Comparison of ENCODE assay signal across 20 cellular contexts in the genomic region with DNA sequence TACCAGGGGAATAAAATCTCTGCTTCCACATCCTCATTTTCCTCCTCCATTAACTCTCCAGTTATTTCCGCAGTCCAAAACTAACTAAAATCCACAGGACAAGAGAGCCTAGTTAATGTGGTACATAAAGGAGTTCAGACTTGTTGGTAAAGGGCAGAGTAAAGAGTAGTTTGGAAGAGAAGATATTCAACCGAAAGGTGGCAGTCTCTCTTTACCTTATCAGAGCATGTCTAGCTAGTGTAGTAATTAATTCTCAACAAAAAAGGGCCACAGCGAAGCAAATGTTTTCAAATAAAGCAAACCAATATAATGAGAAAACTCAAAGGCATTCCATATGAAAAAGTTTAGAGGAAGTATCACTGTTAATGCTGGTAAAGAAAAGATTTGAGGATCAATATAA.
DNase-seq lines count a peak whose midpoint lies in the region; ATAC-seq, FAIRE-seq and TF ChIP-seq lines count a peak whose summit lies in the region.
"Had no signal": no experiment of that assay in that cellular context is flagged by ENCODE, and none has a peak within 500 bp of the region (broad histone marks: within the 10 kb centered on the region; RNA-seq: fewer than 3 reads in every experiment).

No MANE protein-coding gene starts in this region.

- no peaks in the 10 kb centered on the region for H3K27me3 Mint-ChIP-seq in astrocyte (ENCODE audit: low read depth, unreplicated experiment)

- no peaks in the 10 kb centered on the region for H3K79me2 ChIP-seq in astrocyte (ENCODE audit: insufficient read depth, low read length)

- H3K36me3 ChIP-seq in astrocyte (ENCODE audit: insufficient read depth, low read length), result no peaks in the 10 kb centered on the region
- H3K36me3 ChIP-seq: HAP-1, vagina had no signal

- no peak overlapping the region for H2AFZ ChIP-seq in astrocyte (ENCODE audit: low read depth, low read length)
- H2AFZ ChIP-seq: PC-9 had no signal

- no peaks in the 10 kb centered on the region for H3K27me3 ChIP-seq in astrocyte (ENCODE audit: insufficient read depth, low read length)
- H3K27me3 ChIP-seq: vagina had no signal

- no peaks in the 10 kb centered on the region for H3K4me1 Mint-ChIP-seq in astrocyte (ENCODE audit: low read depth, unreplicated experiment)

- peak; percentile 97 for FAIRE-seq in astrocyte (lab: Jason Lieb, UNC)
- FAIRE-seq: endometrium, GM12892, TTC549 had no signal

- TF ChIP-seq CTCF in NB4 (IDR thresholded peaks at IDR 0.05; ENCODE audit: low read depth, low read length) (no peak), astrocyte (IDR thresholded peaks at IDR 0.05; ENCODE audit: insufficient read depth, low read depth, low read length) (no peak)

- no peak overlapping the region for H3K27ac Mint-ChIP-seq in astrocyte (ENCODE audit: unreplicated experiment)

- no peaks in the 10 kb centered on the region for H3K9me3 Mint-ChIP-seq in astrocyte (ENCODE audit: unreplicated experiment)

- no peak for ATAC-seq in GM21390 (IDR thresholded peaks at IDR 0.05; ENCODE audit: unreplicated experiment)

- H3K4me3 ChIP-seq in NB4 (ENCODE audit: low read depth, low read length) (no peak overlapping the region), astrocyte (ENCODE audit: insufficient read depth, low read depth, low read length) (no peak overlapping the region)
- H3K4me3 ChIP-seq: HAP-1, PC-9, vagina had no signal

- H3K9me3 ChIP-seq in astrocyte (ENCODE audit: insufficient read depth, low read depth, low read length), result no peaks in the 10 kb centered on the region
- H3K9me3 ChIP-seq: HAP-1, vagina had no signal

- H3K4me1 ChIP-seq in astrocyte (ENCODE audit: insufficient read depth, low read length), result no peaks in the 10 kb centered on the region
- H3K4me1 ChIP-seq: vagina had no signal

- no peak overlapping the region for H3K9ac ChIP-seq in astrocyte (ENCODE audit: low read length)

- TF ChIP-seq POLR2A in NB4 (IDR thresholded peaks at IDR 0.05; ENCODE audit: extremely low read depth, insufficient read length), result no peak

- H3K4me2 ChIP-seq in astrocyte (ENCODE audit: low read length), result no peak overlapping the region
- H3K4me2 ChIP-seq: PC-9 had no signal

- no peak overlapping the region for H3K4me3 Mint-ChIP-seq in astrocyte (ENCODE audit: unreplicated experiment)

- H3K36me3 Mint-ChIP-seq in astrocyte (ENCODE audit: low read depth, unreplicated experiment), result no peaks in the 10 kb centered on the region

- DNase-seq in SIG-M5 treated with dmso at 0.1 percent for 504 hours (lab: John Stamatoyannopoulos, UW; ENCODE audit: unreplicated experiment) (peak; percentile 15), SIG-M5 (lab: John Stamatoyannopoulos, UW) (no peak), NB4 (ENCODE audit: low read depth) (peak; percentile 1), astrocyte (ENCODE audit: low read depth) (no peak), renal cortical epithelial cell (ENCODE audit: low read depth) (peak; percentile 7), GF-D8 (lab: John Stamatoyannopoulos, UW) (no peak)
- no peak for DNase-seq in stimulated activated CD4-positive, alpha-beta T cell treated with anti-CD3 and anti-CD28 coated beads, Interleukin-2, amount 100 ng/mL, for 24 hours
- DNase-seq: activated CD4-positive, alpha-beta T cell treated with anti-CD3 and anti-CD28 coated beads, Interleukin-2, amount 50 U/mL, for 1 hour; activated naive CD4-positive, alpha-beta T cell treated with Interleukin-2 at 50 U/mL for 16 hours; aorta; NCI-H1694 treated with DMSO at 0.1 percent for 48 hours; NCI-H345; PC-9; stimulated activated CD4-positive, alpha-beta T cell treated with anti-CD3 and anti-CD28 coated beads, Interleukin-4, amount 100 ng/mL, for 4 hours had no signal

- no peak overlapping the region for H3K27ac ChIP-seq in astrocyte (ENCODE audit: low read depth, low read length)
- H3K27ac ChIP-seq: PC-9, vagina had no signal

- no peaks in the 10 kb centered on the region for H4K20me1 ChIP-seq in astrocyte (ENCODE audit: insufficient read depth, low read length)

Comparison
In these comparisons a context has a peak if more than half of its experiments do, and no peak if none do; other contexts are left out.
1. DNase-seq: peak in SIG-M5 treated with dmso at 0.1 percent for 504 hours (single experiment), NB4 (single experiment) and renal cortical epithelial cell (single experiment); none in SIG-M5 (single experiment), astrocyte (single experiment), GF-D8 (single experiment) and stimulated activated CD4-positive, alpha-beta T cell treated with anti-CD3 and anti-CD28 coated beads, Interleukin-2, amount 100 ng/mL, for 24 hours (0 of 2).